17 cellular contexts compared by ENCODE assay signal in genomic region chr18:23924813-23925212, GRCh38.
A peak's percentile ranks its signal among the peaks of the same experiment; 100 is the strongest.
DNase-seq lines count a peak whose midpoint lies in the region; ATAC-seq and TF ChIP-seq lines count a peak whose summit lies in the region.
"Had no signal": no experiment of that assay in that cellular context is flagged by ENCODE, and none has a peak within 500 bp of the region (broad histone marks: within the 10 kb centered on the region; RNA-seq: fewer than 3 reads in every experiment).

No MANE protein-coding gene starts in this region.

- dilution Hi-C loops in IMR-90 (cut with HindIII; ENCODE audit: low sequenced_read_pairs, unreplicated experiment) = no loop called here

- H3K4me3 Mint-ChIP-seq in activated T-cell treated with anti-CD3 and anti-CD28 coated beads, Interleukin-2, amount 50 U/mL, for 4 hours = no peak overlapping the region
- H3K4me3 Mint-ChIP-seq: activated CD4-positive, alpha-beta memory T cell treated with anti-CD3 and anti-CD28 coated beads, Interleukin-2, amount 10 ng/mL, durations not matched to agents 7 days and 5 days had no signal

- intact Hi-C loops in IMR-90 (cut with micrococcal nuclease) (loop anchor here (5.0 kb wide), 2 partner anchors 67 to 87 kb away; partner anchors contain the start of gene TTC39C), esophagus muscularis mucosa (cut with DNase I) (no loop called here)

- no peak overlapping the region for H4K8ac ChIP-seq in IMR-90 (ENCODE audit: low read depth in 2 of 2, low read length in 2 of 2)

- no peak overlapping the region for H2BK5ac ChIP-seq in IMR-90 (ENCODE audit: low read depth, low read length, poor library complexity, severe bottlenecking)

- TF ChIP-seq EP300 in esophagus muscularis mucosa (IDR thresholded peaks at IDR 0.05) = no peak

- no peak overlapping the region for H3K23ac ChIP-seq in IMR-90 (ENCODE audit: low read depth, low read length)

- H2BK120ac ChIP-seq in IMR-90 (ENCODE audit: low read depth, low read length) = no peak overlapping the region

- no peak for TF ChIP-seq CTCF in IMR-90 (conservative IDR thresholded peaks at IDR 0.05; ENCODE audit: low read depth, low read length)
- TF ChIP-seq CTCF in brain microvascular endothelial cell (IDR thresholded peaks at IDR 0.05; ENCODE audit: low read depth, low read length, missing control alignments) = no peak
- no peak for TF ChIP-seq CTCF in esophagus muscularis mucosa (IDR thresholded peaks at IDR 0.05)

- DNase-seq in Daoy (ENCODE audit: low read depth) (peak; percentile 56), IMR-90 (peak; percentile 50), brain microvascular endothelial cell (peak; percentile 19), kidney tubule cell (ENCODE audit: low spot score) (peak; percentile 47), UCSD-AML1 (lab: John Stamatoyannopoulos, UW; ENCODE audit: unreplicated experiment) (no peak), HuH-7.5 (ENCODE audit: low spot score) (no peak), esophagus muscularis mucosa (ENCODE audit: extremely low spot score) (no peak)
- no peak for DNase-seq in activated T-cell treated with anti-CD3 and anti-CD28 coated beads, Interleukin-2, amount 50 U/mL, for 4 hours
- DNase-seq: activated CD4-positive, alpha-beta memory T cell treated with anti-CD3 and anti-CD28 coated beads, Interleukin-2, amount 10 ng/mL, durations not matched to agents 7 days and 5 days; dorsolateral prefrontal cortex; gastrocnemius medialis; NCI-H1417 treated with DMSO at 0.1 percent for 48 hours; NCI-H345; nucleus accumbens; stimulated activated CD4-positive, alpha-beta T cell treated with anti-CD3 and anti-CD28 coated beads, Interleukin-4, amount 100 ng/mL, for 4 hours; transverse colon had no signal

- no peak overlapping the region for H2AK5ac ChIP-seq in IMR-90 (ENCODE audit: low read depth, low read length)

- H3K4me3 ChIP-seq in IMR-90 (ENCODE audit: insufficient read depth, low read depth, low read length) (no peak overlapping the region), brain microvascular endothelial cell (ENCODE audit: low read depth, low read length) (no peak overlapping the region), esophagus muscularis mucosa (no peak overlapping the region)
- H3K4me3 ChIP-seq: ascending aorta, dorsolateral prefrontal cortex, gastrocnemius medialis, transverse colon had no signal

- H3K27ac ChIP-seq in IMR-90 (ENCODE audit: insufficient read depth, low read length) (no peak overlapping the region), brain microvascular endothelial cell (no peak overlapping the region), esophagus muscularis mucosa (replicated peaks in 1 of 4) (no peak overlapping the region)
- H3K27ac ChIP-seq: ascending aorta, dorsolateral prefrontal cortex, gastrocnemius medialis, transverse colon had no signal

- no peaks in the 10 kb centered on the region for H3K36me3 Mint-ChIP-seq in activated T-cell treated with anti-CD3 and anti-CD28 coated beads, Interleukin-2, amount 50 U/mL, for 4 hours (ENCODE audit: insufficient read depth)

- no peak overlapping the region for H3K9ac ChIP-seq in IMR-90 (ENCODE audit: low read depth, low read length)

- WGBS in IMR-90 (ENCODE audit: extremely low coverage in 2 of 2, insufficient read length in 1 of 2), 2 experiments = no CpG with 5 or more reads among the region's 1 CpG
- 100% methylated on average over 1 of the region's 1 CpG for WGBS in esophagus muscularis mucosa

- H4K91ac ChIP-seq in IMR-90 (ENCODE audit: insufficient read depth, low read depth, low read length) = no peak overlapping the region

- no TSS peak for BruUV-seq in IMR-90 (replicated peaks; lab: Mats Ljungman, UMichigan)

- CTCF ChIA-PET in IMR-90 (lab: Yijun Ruan, JAX) = no interaction called here

- H3K9me3 ChIP-seq in IMR-90 (ENCODE audit: control insufficient read depth, insufficient read depth, low read length) (no peaks in the 10 kb centered on the region), esophagus muscularis mucosa (no peaks in the 10 kb centered on the region)
- H3K9me3 ChIP-seq: ascending aorta, gastrocnemius medialis, transverse colon had no signal

- H2BK15ac ChIP-seq in IMR-90 (ENCODE audit: low read depth, low read length) = no peak overlapping the region

- H2AFZ ChIP-seq in IMR-90 (replicated peaks; ENCODE audit: low read length, poor library complexity) = no peak overlapping the region

- H3K27me3 ChIP-seq in IMR-90 (ENCODE audit: control insufficient read depth, insufficient read depth, low read length) (no peaks in the 10 kb centered on the region), brain microvascular endothelial cell (replicated peaks) (no peaks in the 10 kb centered on the region), esophagus muscularis mucosa (no peaks in the 10 kb centered on the region)
- H3K27me3 ChIP-seq: ascending aorta, dorsolateral prefrontal cortex, gastrocnemius medialis, transverse colon had no signal

- H4K20me1 ChIP-seq in IMR-90 (ENCODE audit: insufficient read depth, low read length) = no peaks in the 10 kb centered on the region

- TF ChIP-seq RAD21 in IMR-90 (IDR thresholded peaks at IDR 0.05; ENCODE audit: low read length) = no peak

- POLR2A ChIA-PET in IMR-90 (lab: Charles Lee; ENCODE audit: unreplicated experiment) = no interaction called here

- no peak overlapping the region for H4K5ac ChIP-seq in IMR-90 (ENCODE audit: low read depth, low read length)

- H3K9me1 ChIP-seq in IMR-90 (ENCODE audit: insufficient read depth, low read length) = no peaks in the 10 kb centered on the region

- in situ Hi-C loops in IMR-90 (cut with MboI; ENCODE audit: low sequenced_read_pairs) = no loop called here
- in situ Hi-C loops in brain microvascular endothelial cell (cut with HindIII; ENCODE audit: low pct_ligation_motif_present, low sequenced_read_pairs) = no loop called here

- no peaks in the 10 kb centered on the region for H3K79me1 ChIP-seq in IMR-90 (ENCODE audit: low read depth in 1 of 2, low read length in 2 of 2)

- no peak overlapping the region for H3K4me2 ChIP-seq in IMR-90 (ENCODE audit: low read depth, low read length)

- H3K14ac ChIP-seq in IMR-90 (replicated peaks; ENCODE audit: low read depth, low read length) = 0 out of 2 replicates have a peak overlapping the region, but pooled peaks have one; percentile 19

- H2AK9ac ChIP-seq in IMR-90 (replicated peaks; ENCODE audit: low read depth, low read length, poor library complexity) = no peak overlapping the region

- no peaks in the 10 kb centered on the region for H3K27me3 Mint-ChIP-seq in activated T-cell treated with anti-CD3 and anti-CD28 coated beads, Interleukin-2, amount 50 U/mL, for 4 hours (ENCODE audit: low read depth)

- H3K4me1 Mint-ChIP-seq in activated T-cell treated with anti-CD3 and anti-CD28 coated beads, Interleukin-2, amount 50 U/mL, for 4 hours (ENCODE audit: low read depth) = peaks cover 31% of the 10 kb centered on the region

- H2BK20ac ChIP-seq in IMR-90 (ENCODE audit: low read depth, low read length) = 0 out of 2 replicates have a peak overlapping the region, but pooled peaks have one; percentile 14

- H3K4me1 ChIP-seq in IMR-90 (ENCODE audit: control insufficient read depth, insufficient read depth, low read length) (peaks cover 7% of the 10 kb centered on the region), esophagus muscularis mucosa (peaks cover 0 to 29% (median 11%) of the 10 kb centered on the region in 4 donors)
- H3K4me1 ChIP-seq: ascending aorta, gastrocnemius medialis had no signal

- TF ChIP-seq POLR2A in IMR-90 (IDR thresholded peaks at IDR 0.05; ENCODE audit: low read depth, low read length) (no peak), esophagus muscularis mucosa (IDR thresholded peaks at IDR 0.05; ENCODE audit: low read depth) (no peak)

- H3K36me3 ChIP-seq in IMR-90 (ENCODE audit: control insufficient read depth, insufficient read depth, low read length) (no peaks in the 10 kb centered on the region), brain microvascular endothelial cell (replicated peaks) (no peaks in the 10 kb centered on the region), esophagus muscularis mucosa (peaks cover 0 to 21% (median 3%) of the 10 kb centered on the region in 4 donors)
- H3K36me3 ChIP-seq: ascending aorta, gastrocnemius medialis, transverse colon had no signal

- H3K56ac ChIP-seq in IMR-90 (ENCODE audit: extremely low read depth, insufficient read depth, low read length) = no peak overlapping the region

- ATAC-seq in IMR-90 (ENCODE audit: low read depth) = peak; percentile 55
- no peak for ATAC-seq in activated T-cell treated with anti-CD3 and anti-CD28 coated beads, Interleukin-2, amount 50 U/mL, for 4 hours
- ATAC-seq: gastrocnemius medialis had no signal

- H3K18ac ChIP-seq in IMR-90 (ENCODE audit: low read depth, low read length) = no peak overlapping the region

- H3K9me3 Mint-ChIP-seq in activated T-cell treated with anti-CD3 and anti-CD28 coated beads, Interleukin-2, amount 50 U/mL, for 4 hours = no peaks in the 10 kb centered on the region

- no peak overlapping the region for H3K4ac ChIP-seq in IMR-90 (ENCODE audit: low read depth, low read length)

TF ChIP-seq in IMR-90, 13 proteins besides CTCF, POLR2A, EP300 and RAD21:
- TF ChIP-seq MXI1 (IDR thresholded peaks at IDR 0.05; ENCODE audit: borderline replicate concordance, low read depth, low read length) (no peak), FOS (IDR thresholded peaks at IDR 0.05; ENCODE audit: low read depth, low read length) (0 out of 2 replicates have a peak, but pooled peaks have one; percentile 3), MAZ (IDR thresholded peaks at IDR 0.05; ENCODE audit: borderline replicate concordance, low read depth, low read length) (peak; percentile 53; the same call in 1 of the 2 replicates), CEBPB (IDR thresholded peaks at IDR 0.05; ENCODE audit: low read depth, low read length) (peak; percentile 86)

Comparison
In these comparisons a context has a peak if more than half of its experiments do, and no peak if none do; other contexts are left out.
1. DNase-seq: peak in Daoy (single experiment), IMR-90 (single experiment), brain microvascular endothelial cell (single experiment) and kidney tubule cell (single experiment); none in UCSD-AML1 (single experiment), HuH-7.5 (single experiment), activated T-cell treated with anti-CD3 and anti-CD28 coated beads, Interleukin-2, amount 50 U/mL, for 4 hours (single experiment) and esophagus muscularis mucosa (single experiment).